14 cellular contexts compared by ENCODE assay signal in genomic region chr5:132070460-132071337, GRCh38. TPM values are rescaled to one million over a fixed set of nuclear protein-coding genes. Genes with fewer than 3 reads are reported as not detected.
DNase-seq lines count a peak whose midpoint lies in the region; ATAC-seq and TF ChIP-seq lines count a peak whose summit lies in the region.
"Had no signal": no experiment of that assay in that cellular context is flagged by ENCODE, and none has a peak within 500 bp of the region (broad histone marks: within the 10 kb centered on the region; RNA-seq: fewer than 3 reads in every experiment).

No MANE protein-coding gene starts in this region.

- in situ Hi-C loops in GM13976 (cut with MboI; ENCODE audit: low sequenced_read_pairs, unreplicated experiment), result no loop called here

- TF ChIP-seq POLR2A in body of pancreas (IDR thresholded peaks at IDR 0.05) (no peak), breast epithelium (IDR thresholded peaks at IDR 0.05) (no peak)

- H3K36me3 ChIP-seq in body of pancreas (replicated peaks in 1 of 2; ENCODE audit: insufficient read depth in 1 of 2, low read depth in 2 of 2) (no peaks in the 10 kb centered on the region), breast epithelium (no peaks in the 10 kb centered on the region)
- H3K36me3 ChIP-seq: cardiac muscle cell, thyroid gland had no signal

- no peak overlapping the region for H3K4me3 ChIP-seq in body of pancreas
- H3K4me3 ChIP-seq in breast epithelium, result no peak overlapping the region
- H3K4me3 ChIP-seq: cardiac muscle cell, thyroid gland had no signal

- TF ChIP-seq CTCF in GM13976 (IDR thresholded peaks at IDR 0.05; ENCODE audit: borderline replicate concordance, control extremely low read depth, extremely low read depth, insufficient read depth, missing control alignments) (no peak), body of pancreas (IDR thresholded peaks at IDR 0.05) (no peak), breast epithelium (IDR thresholded peaks at IDR 0.05) (no peak)

- H3K9me3 ChIP-seq in body of pancreas (no peaks in the 10 kb centered on the region), breast epithelium (no peaks in the 10 kb centered on the region)
- H3K9me3 ChIP-seq: thyroid gland had no signal

- WGBS in body of pancreas, 2 donors, result 73 to 85% methylated on average over 13 of the region's 13 CpGs

- no peak overlapping the region for H3K27ac ChIP-seq in body of pancreas
- no peak overlapping the region for H3K27ac ChIP-seq in breast epithelium
- H3K27ac ChIP-seq: cardiac muscle cell, thyroid gland had no signal

- H3K4me1 ChIP-seq in body of pancreas (peaks cover 8% of the 10 kb centered on the region), breast epithelium (no peaks in the 10 kb centered on the region)
- H3K4me1 ChIP-seq: thyroid gland had no signal

- ATAC-seq in body of pancreas (no peak), HG02588 (IDR thresholded peaks at IDR 0.05; ENCODE audit: unreplicated experiment) (no peak)

- DNase-seq in A172 (ENCODE audit: low spot score), result peak; percentile 39
- peak; percentile 16 for DNase-seq in GM13976 (ENCODE audit: low spot score)
- DNase-seq in activated T-cell treated with anti-CD3 and anti-CD28 coated beads, Interleukin-2, amount 50 U/mL, for 48 hours, result peak; percentile 80 to 83
- DNase-seq in kidney tubule cell (ENCODE audit: low spot score), result peak; percentile 34
- DNase-seq in NCI-H1105 treated with DMSO at 0.1 percent for 48 hours (lab: John Stamatoyannopoulos, UW), result no peak
- no peak for DNase-seq in body of pancreas
- DNase-seq in breast epithelium (ENCODE audit: low spot score in 2 of 2), result no peak
- DNase-seq: NCI-H82, T1000, thyroid gland had no signal

- H3K27me3 ChIP-seq in body of pancreas, result no peaks in the 10 kb centered on the region
- no peaks in the 10 kb centered on the region for H3K27me3 ChIP-seq in breast epithelium
- H3K27me3 ChIP-seq: cardiac muscle cell, thyroid gland had no signal

- intact Hi-C loops in body of pancreas (cut with DNase I) (no loop called here), breast epithelium (cut with DNase I; ENCODE audit: low total_unique reads) (loop anchor here (5.0 kb wide), 1 partner anchor 712 kb away; no protein-coding TSS in a partner anchor)

RNA-seq across cellular contexts. Expression of gene CSF2, which starts 2.9 kb away (rescaled TPM):
- 0.67 and 1.3 TPM in 2 replicates for total RNA-seq in A172 (2014; rRNA removed; shearing (Covaris generic))
- total RNA-seq in body of pancreas (not detected), breast epithelium (not detected)
- total RNA-seq: cardiac muscle cell, skeletal muscle tissue, thyroid gland had no signal

RNA-seq across cellular contexts. Expression of gene IL3, which starts 10.2 kb away (rescaled TPM):
- total RNA-seq in A172 (2014; rRNA removed; shearing (Covaris generic)), result not detected in 2 replicates
- not detected for total RNA-seq in body of pancreas
- not detected for total RNA-seq in breast epithelium
- total RNA-seq: cardiac muscle cell, glomerular endothelial cell, skeletal muscle tissue, thyroid gland had no signal

RNA-seq across cellular contexts. Expression of gene ACSL6, which starts 59.2 kb away (rescaled TPM):
- total RNA-seq in A172 (2014; rRNA removed; shearing (Covaris generic)), result 0.07 and 0.24 TPM in 2 replicates
- total RNA-seq in body of pancreas (1 to 10 TPM; 2.0 to 2.1 TPM), breast epithelium (1 to 10 TPM in 1 of 3 donors, under 1 TPM in 2; 0.32 to 1.8 (median 0.33) TPM)
- total RNA-seq: glomerular endothelial cell had no signal

Comparison
In these comparisons a context has a peak if more than half of its experiments do, and no peak if none do; other contexts are left out.
1. DNase-seq: peak in A172 (single experiment), GM13976 (single experiment), activated T-cell treated with anti-CD3 and anti-CD28 coated beads, Interleukin-2, amount 50 U/mL, for 48 hours (2 of 2) and kidney tubule cell (single experiment); none in NCI-H1105 treated with DMSO at 0.1 percent for 48 hours (single experiment), body of pancreas (0 of 4) and breast epithelium (0 of 2).